8 cellular contexts compared by ENCODE assay signal in genomic region chr4:102503301-102503746, GRCh38. TPM values are rescaled to one million over a fixed set of nuclear protein-coding genes. Genes with fewer than 3 reads are reported as not detected.
DNase-seq lines count a peak whose midpoint lies in the region; ATAC-seq and TF ChIP-seq lines count a peak whose summit lies in the region.

No MANE protein-coding gene starts in this region.

- peak overlapping the region in 5 of 12 donors; percentile 97 to 99 (median 99) for H3K27ac ChIP-seq in heart left ventricle
- peak overlapping the region in 1 of 2 donors; percentile 96 for H3K27ac ChIP-seq in right atrium auricular region
- H3K27ac ChIP-seq in upper lobe of left lung: peak overlapping the region; percentile 7 to 98 (median 68)

- H3K9me3 Mint-ChIP-seq in T-cell (no peaks in the 10 kb centered on the region), immature natural killer cell (peaks cover 0 to 1% (median 0%) of the 10 kb centered on the region in 6 donors)

- peak overlapping the region in 9 of 12 donors; percentile 70 to 96 (median 86) for H3K4me3 ChIP-seq in heart left ventricle
- H3K4me3 ChIP-seq in right atrium auricular region: peak overlapping the region in 1 of 2 donors; percentile 75
- H3K4me3 ChIP-seq in upper lobe of left lung: peak overlapping the region in 3 of 4 donors; percentile 74 to 91 (median 77)

- WGBS in heart left ventricle, 4 donors: 22 to 31% (median 27%) methylated on average over 3 of the region's 3 CpGs
- 7 to 11% methylated on average over 3 of the region's 3 CpGs for WGBS in upper lobe of left lung, 2 donors

- TF ChIP-seq POLR2A in heart left ventricle (IDR thresholded peaks at IDR 0.05): no peak
- TF ChIP-seq POLR2A in upper lobe of left lung (IDR thresholded peaks at IDR 0.05): no peak

- H3K36me3 Mint-ChIP-seq in T-cell: peaks cover 8% of the 10 kb centered on the region
- H3K36me3 Mint-ChIP-seq in immature natural killer cell: no peaks in the 10 kb centered on the region

- POLR2A ChIA-PET in T-cell (lab: Charles Lee): interaction anchor here (0.7 to 3.0 kb wide), 8 partner anchors 8 to 324 kb away, joined by 3 to 13 read pairs (median 6); partner anchors contain the start of gene UBE2D3 (in 1 of the 2)

- intact Hi-C loops in heart left ventricle (cut with DNase I): loop anchor here in 4 of 10 donors (5.0 to 10.0 kb wide), 11 partner anchors 49 to 594 kb away; partner anchors contain the start of genes BDH2 (in 1 of the 4), SLC39A8 (in 1 of the 4), SLC9B1 (in 1 of the 4) and UBE2D3 (in 1 of the 4)

- H3K27me3 ChIP-seq in heart left ventricle (no peaks in the 10 kb centered on the region), right atrium auricular region (no peaks in the 10 kb centered on the region), upper lobe of left lung (no peaks in the 10 kb centered on the region)

- CTCF ChIA-PET in T-cell (lab: Charles Lee): interaction anchor here (0.5 to 0.6 kb wide), 3 partner anchors 55 to 316 kb away, joined by 3 to 5 read pairs (median 4); no protein-coding TSS in a partner anchor

- H3K9me3 ChIP-seq in heart left ventricle: no peaks in the 10 kb centered on the region
- no peaks in the 10 kb centered on the region for H3K9me3 ChIP-seq in right atrium auricular region
- H3K9me3 ChIP-seq in upper lobe of left lung: no peaks in the 10 kb centered on the region

- peaks cover 32 to 47% (median 47%) of the 10 kb centered on the region in 3 donors for H3K4me1 Mint-ChIP-seq in T-cell
- H3K4me1 Mint-ChIP-seq in immature natural killer cell: peaks cover 40 to 60% of the 10 kb centered on the region in 2 donors

- H3K27me3 Mint-ChIP-seq in T-cell: no peaks in the 10 kb centered on the region
- H3K27me3 Mint-ChIP-seq in immature natural killer cell (ENCODE audit: low read depth in 3 of 3): peaks cover 16 to 33% (median 18%) of the 10 kb centered on the region in 3 donors

- no peak for DNase-seq in heart left ventricle
- DNase-seq in right atrium auricular region (ENCODE audit: low spot score): no peak
- no peak for DNase-seq in T-cell
- no peak for DNase-seq in immature natural killer cell
- DNase-seq in upper lobe of left lung: no peak
- DNase-seq in omental fat pad (ENCODE audit: low spot score): no peak
- no peak for DNase-seq in activated CD8-positive, alpha-beta memory T cell treated with anti-CD3 and anti-CD28 coated beads, Interleukin-2, amount 50 U/mL, for 4 hours

- H3K27ac Mint-ChIP-seq in T-cell: peak overlapping the region; percentile 95 to 98
- peak overlapping the region; percentile 93 to 96 (median 94) for H3K27ac Mint-ChIP-seq in immature natural killer cell

- no peak for TF ChIP-seq EP300 in upper lobe of left lung (IDR thresholded peaks at IDR 0.05)

- no peak for TF ChIP-seq CTCF in heart left ventricle (IDR thresholded peaks at IDR 0.05)
- TF ChIP-seq CTCF in right atrium auricular region (IDR thresholded peaks at IDR 0.05): no peak
- TF ChIP-seq CTCF in upper lobe of left lung (IDR thresholded peaks at IDR 0.05): no peak
- no peak for TF ChIP-seq CTCF in omental fat pad (IDR thresholded peaks at IDR 0.05)

- no peak for ATAC-seq in heart left ventricle
- ATAC-seq in T-cell (replicated peaks in 1 of 4): no peak
- ATAC-seq in upper lobe of left lung (ENCODE audit: low FRiP score in 2 of 2): no peak
- ATAC-seq in HG03159 (IDR thresholded peaks at IDR 0.05; ENCODE audit: unreplicated experiment): no peak
- no peak for ATAC-seq in omental fat pad (ENCODE audit: low FRiP score)

- peak overlapping the region; percentile 91 to 98 (median 96) for H3K4me3 Mint-ChIP-seq in T-cell
- peak overlapping the region; percentile 89 to 96 (median 91) for H3K4me3 Mint-ChIP-seq in immature natural killer cell

- no peaks in the 10 kb centered on the region for H3K36me3 ChIP-seq in heart left ventricle
- H3K36me3 ChIP-seq in right atrium auricular region: no peaks in the 10 kb centered on the region
- no peaks in the 10 kb centered on the region for H3K36me3 ChIP-seq in upper lobe of left lung

- H3K4me1 ChIP-seq in heart left ventricle (peaks cover 15 to 63% (median 43%) of the 10 kb centered on the region in 12 donors), right atrium auricular region (peaks cover 0 to 57% of the 10 kb centered on the region in 2 donors), upper lobe of left lung (peaks cover 22 to 51% (median 38%) of the 10 kb centered on the region in 4 donors)

RNA-seq across cellular contexts. Expression of gene NFKB1, which starts 2.2 kb away (rescaled TPM):
- 10 to 100 TPM; 15.9 to 34.1 (median 19.9) TPM for total RNA-seq in heart left ventricle
- polyA plus RNA-seq in heart left ventricle: 10 to 100 TPM in 1 of 2 donors, 1 to 10 TPM in 1; 4.8 to 11.4 TPM
- 10 to 100 TPM; 17.8 to 19.3 TPM for total RNA-seq in right atrium auricular region
- total RNA-seq in T-cell: 100 to 1,000 TPM in 2 of 5 donors, 10 to 100 TPM in 3; 83.0 to 185 (median 92.1) TPM
- polyA plus RNA-seq in immature natural killer cell: 10 to 100 TPM in 1 of 3 donors, 1 to 10 TPM in 2; 9.4 to 16.0 (median 9.4) TPM
- total RNA-seq in upper lobe of left lung: 10 to 100 TPM; 15.8 to 69.1 (median 39.1) TPM
- 100 to 1,000 TPM in 1 of 4 donors, 10 to 100 TPM in 3; 26.4 to 151 (median 46.6) TPM for total RNA-seq in omental fat pad
